In the genomic region with DNA sequence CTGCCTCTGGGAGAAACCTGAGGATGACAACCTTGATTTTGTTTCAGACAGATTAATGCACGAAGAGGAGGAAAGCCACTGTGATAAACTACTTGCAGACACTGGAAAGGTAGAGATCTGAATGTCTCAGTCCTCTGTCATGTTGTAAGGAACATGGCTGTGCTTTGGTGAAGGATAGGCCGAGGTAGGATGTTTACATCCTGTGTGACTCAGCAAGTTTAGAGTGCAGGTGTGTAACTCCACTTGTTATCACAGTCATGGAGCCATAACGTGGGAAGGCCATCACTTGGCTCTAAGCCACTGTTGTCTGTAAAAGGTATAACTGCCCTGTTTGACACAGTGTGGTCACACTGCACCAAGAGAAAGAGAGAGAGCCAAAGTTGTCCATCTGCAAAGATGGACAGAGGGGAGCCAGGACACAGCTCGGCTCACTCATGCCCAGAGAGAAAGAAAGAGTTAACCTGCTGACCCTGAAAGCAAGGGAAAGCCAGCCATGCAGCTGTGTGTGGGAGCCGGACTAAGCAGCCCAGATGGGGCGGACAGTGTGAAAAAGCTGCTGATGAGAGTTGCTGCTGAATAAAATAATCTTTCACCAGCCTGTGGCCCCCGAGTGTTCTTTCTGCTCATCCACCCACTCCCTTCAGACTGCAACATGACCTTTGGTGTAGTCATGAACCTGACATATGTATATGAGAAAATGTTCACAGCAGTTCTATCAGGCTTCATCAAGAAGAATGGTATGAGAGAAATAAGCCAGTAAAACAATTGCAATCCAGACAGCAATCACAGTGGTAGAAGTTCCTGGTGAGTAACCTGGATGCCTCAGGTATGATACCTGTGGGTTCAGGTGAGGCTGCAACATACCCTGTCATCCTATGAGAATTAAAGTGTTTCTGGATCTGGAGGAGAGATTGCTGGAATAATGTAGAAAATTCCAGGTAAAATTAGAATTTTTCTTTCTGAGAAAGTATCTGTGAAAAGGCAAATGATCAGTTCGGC, we compare ENCODE assay signal across 30 cellular contexts.
DNase-seq lines count a peak whose midpoint lies in the region; ATAC-seq and TF ChIP-seq lines count a peak whose summit lies in the region.
"Had no signal": no experiment of that assay in that cellular context is flagged by ENCODE, and none has a peak within 500 bp of the region (broad histone marks: within the 10 kb centered on the region; RNA-seq: fewer than 3 reads in every experiment).

No MANE protein-coding gene starts in this region.

- CTCF ChIA-PET in PC-9 (lab: Charles Lee) = no interaction called here

- TF ChIP-seq POLR2A in ovary (IDR thresholded peaks at IDR 0.05) = no peak

- 20 to 29% (median 27%) methylated on average over 8 of the region's 8 CpGs for WGBS in ovary, 3 donors

- no peak for ATAC-seq in activated naive CD8-positive, alpha-beta T cell treated with anti-CD3 and anti-CD28 coated beads, Interleukin-2, amount 50 U/mL, for 24 hours
- ATAC-seq: gastroesophageal sphincter; left colon; natural killer cell treated with Interleukin-12 subunit alpha and Interleukin-12 subunit beta and Interleukin-15 and Interleukin-18, amount 100 ng/mL, for 72 hours had no signal

- peaks cover 5% of the 10 kb centered on the region for H3K4me1 ChIP-seq in ovary (ENCODE audit: insufficient read depth)
- H3K4me1 ChIP-seq in PC-9 (replicated peaks; ENCODE audit: insufficient read depth) = no peaks in the 10 kb centered on the region
- H3K4me1 ChIP-seq: Caco-2, prostate gland, spleen, uterus had no signal

- H3K9me3 Mint-ChIP-seq in activated naive CD8-positive, alpha-beta T cell treated with anti-CD3 and anti-CD28 coated beads, Interleukin-2, amount 50 U/mL, for 24 hours = no peaks in the 10 kb centered on the region
- H3K9me3 Mint-ChIP-seq: activated B cell treated with CpG ODN at 0.5 μM for 24 hours; activated CD4-positive, alpha-beta memory T cell treated with anti-CD3 and anti-CD28 coated beads for 36 hours; central memory CD8-positive, alpha-beta T cell; natural killer cell treated with Interleukin-12 subunit alpha and Interleukin-12 subunit beta and Interleukin-15 and Interleukin-18, amount 100 ng/mL, for 72 hours; T-helper 2 cell treated with Interferon-gamma antibody and Interleukin-4, amounts not matched to agents 5 μg/mL and 100 μg/mL, for 36 hours had no signal

- H3K9me3 ChIP-seq in ovary (no peaks in the 10 kb centered on the region), PC-9 (ENCODE audit: insufficient read depth, low read depth) (no peaks in the 10 kb centered on the region)
- H3K9me3 ChIP-seq: Caco-2, gastroesophageal sphincter, prostate gland, SK-N-SH, uterus had no signal

- no peaks in the 10 kb centered on the region for H3K9me2 ChIP-seq in PC-9 (ENCODE audit: insufficient read depth)
- H3K9me2 ChIP-seq: SK-N-SH had no signal

- no TSS peak for BruUV-seq in PC-9 (replicated peaks; lab: Mats Ljungman, UMichigan)

- H3K79me2 ChIP-seq in PC-9 (ENCODE audit: low read depth) = no peaks in the 10 kb centered on the region

- TF ChIP-seq CTCF in choroid plexus epithelial cell (conservative IDR thresholded peaks at IDR 0.05; ENCODE audit: low read depth, low read length) = no peak
- no peak for TF ChIP-seq CTCF in ovary (IDR thresholded peaks at IDR 0.05)
- TF ChIP-seq CTCF in PC-9 (conservative IDR thresholded peaks at IDR 0.05) = no peak

- no peak for TF ChIP-seq EP300 in ovary (IDR thresholded peaks at IDR 0.05)

- H3K4me2 ChIP-seq in PC-9 = no peak overlapping the region
- H3K4me2 ChIP-seq: SK-N-SH had no signal

- DNase-seq in DMS153 (lab: John Stamatoyannopoulos, UW) (peak; percentile 18), DMS153 treated with DMSO at 0.1 percent for 48 hours (lab: John Stamatoyannopoulos, UW; ENCODE audit: unreplicated experiment) (no peak), NCI-H69 (lab: John Stamatoyannopoulos, UW) (peak; percentile 4), choroid plexus epithelial cell (ENCODE audit: low read depth) (peak; percentile 38), ovary (peak in 4 of 5 donors; percentile 21 to 72 (median 38)), PC-9 (no peak), Kasumi-1 (lab: John Stamatoyannopoulos, UW) (no peak)
- DNase-seq in activated naive CD8-positive, alpha-beta T cell treated with anti-CD3 and anti-CD28 coated beads, Interleukin-2, amount 50 U/mL, for 24 hours = no peak
- DNase-seq: activated B cell treated with CpG ODN at 0.5 μM for 24 hours; activated CD4-positive, alpha-beta memory T cell treated with anti-CD3 and anti-CD28 coated beads for 36 hours; activated gamma-delta T cell; activated T-cell treated with anti-CD3 and anti-CD28 coated beads for 4 hours; amniotic stem cell; Caco-2; erythroblast; left colon; midbrain; NCI-H1417; NCI-H774; SK-N-SH; spleen; stimulated activated CD8-positive, alpha-beta memory T cell treated with anti-CD3 and anti-CD28 coated beads, Interleukin-4, amount 100 ng/mL, for 48 hours; uterus had no signal

- POLR2A ChIA-PET in PC-9 (lab: Charles Lee; ENCODE audit: unreplicated experiment) = no interaction called here

- H3F3A ChIP-seq in PC-9 (ENCODE audit: insufficient read depth, low read depth) = no peaks in the 10 kb centered on the region

- no peak overlapping the region for H3K27ac ChIP-seq in ovary
- H3K27ac ChIP-seq in PC-9 = no peak overlapping the region
- H3K27ac ChIP-seq: 22Rv1, gastroesophageal sphincter, prostate gland, spleen, uterus had no signal

- no peaks in the 10 kb centered on the region for H3K36me3 Mint-ChIP-seq in activated naive CD8-positive, alpha-beta T cell treated with anti-CD3 and anti-CD28 coated beads, Interleukin-2, amount 50 U/mL, for 24 hours (ENCODE audit: low read depth)
- H3K36me3 Mint-ChIP-seq: activated CD4-positive, alpha-beta memory T cell treated with anti-CD3 and anti-CD28 coated beads for 36 hours; natural killer cell treated with Interleukin-12 subunit alpha and Interleukin-12 subunit beta and Interleukin-15 and Interleukin-18, amount 100 ng/mL, for 72 hours had no signal

- no peak overlapping the region for H3K4me3 Mint-ChIP-seq in activated naive CD8-positive, alpha-beta T cell treated with anti-CD3 and anti-CD28 coated beads, Interleukin-2, amount 50 U/mL, for 24 hours
- H3K4me3 Mint-ChIP-seq: activated B cell treated with CpG ODN at 0.5 μM for 24 hours; activated CD4-positive, alpha-beta memory T cell treated with anti-CD3 and anti-CD28 coated beads for 36 hours; B cell; central memory CD8-positive, alpha-beta T cell; natural killer cell treated with Interleukin-12 subunit alpha and Interleukin-12 subunit beta and Interleukin-15 and Interleukin-18, amount 100 ng/mL, for 72 hours; T-helper 2 cell treated with Interferon-gamma antibody and Interleukin-4, amounts not matched to agents 5 μg/mL and 100 μg/mL, for 36 hours had no signal

- H3K36me3 ChIP-seq in ovary = no peaks in the 10 kb centered on the region
- peaks cover 3% of the 10 kb centered on the region; the same call in 1 of the 2 replicates for H3K36me3 ChIP-seq in PC-9 (ENCODE audit: low read depth)
- H3K36me3 ChIP-seq: gastroesophageal sphincter, prostate gland, spleen, uterus had no signal

- no peaks in the 10 kb centered on the region for H3K4me1 Mint-ChIP-seq in activated naive CD8-positive, alpha-beta T cell treated with anti-CD3 and anti-CD28 coated beads, Interleukin-2, amount 50 U/mL, for 24 hours
- H3K4me1 Mint-ChIP-seq: activated B cell treated with CpG ODN at 0.5 μM for 24 hours; B cell; central memory CD8-positive, alpha-beta T cell had no signal

- H3K27ac Mint-ChIP-seq in activated naive CD8-positive, alpha-beta T cell treated with anti-CD3 and anti-CD28 coated beads, Interleukin-2, amount 50 U/mL, for 24 hours = no peak overlapping the region
- H3K27ac Mint-ChIP-seq: activated B cell treated with CpG ODN at 0.5 μM for 24 hours; activated CD4-positive, alpha-beta memory T cell treated with anti-CD3 and anti-CD28 coated beads for 36 hours; B cell; natural killer cell treated with Interleukin-12 subunit alpha and Interleukin-12 subunit beta and Interleukin-15 and Interleukin-18, amount 100 ng/mL, for 72 hours; T-helper 2 cell treated with Interferon-gamma antibody and Interleukin-4, amounts not matched to agents 5 μg/mL and 100 μg/mL, for 36 hours had no signal

- intact Hi-C loops in ovary (cut with DNase I) (no loop called here), PC-9 (cut with micrococcal nuclease; ENCODE audit: unreplicated experiment) (loop anchor here (10.0 kb wide), 1 partner anchor 378 kb away; the partner anchor contains the start of gene RXFP3)

- H3K27me3 Mint-ChIP-seq in activated naive CD8-positive, alpha-beta T cell treated with anti-CD3 and anti-CD28 coated beads, Interleukin-2, amount 50 U/mL, for 24 hours = peaks cover 4% of the 10 kb centered on the region
- H3K27me3 Mint-ChIP-seq: activated B cell treated with CpG ODN at 0.5 μM for 24 hours had no signal

- no peak overlapping the region for H3K4me3 ChIP-seq in choroid plexus epithelial cell (ENCODE audit: low read depth, low read length)
- no peak overlapping the region for H3K4me3 ChIP-seq in ovary
- H3K4me3 ChIP-seq in PC-9 = no peak overlapping the region
- H3K4me3 ChIP-seq: gastroesophageal sphincter, prostate gland, spleen, uterus had no signal

- H3K27me3 ChIP-seq in ovary (no peaks in the 10 kb centered on the region), PC-9 (ENCODE audit: insufficient read depth, low read depth) (no peaks in the 10 kb centered on the region)
- H3K27me3 ChIP-seq: gastroesophageal sphincter, spleen, uterus had no signal

- H4K20me1 ChIP-seq in PC-9 (ENCODE audit: insufficient read depth) = no peaks in the 10 kb centered on the region

- no peak overlapping the region for H2AFZ ChIP-seq in PC-9

Comparison
In these comparisons a context has a peak if more than half of its experiments do, and no peak if none do; other contexts are left out.
1. DNase-seq: peak in DMS153 (single experiment), NCI-H69 (single experiment), choroid plexus epithelial cell (single experiment) and ovary (4 of 5); none in DMS153 treated with DMSO at 0.1 percent for 48 hours (single experiment), PC-9 (0 of 2), Kasumi-1 (0 of 2) and activated naive CD8-positive, alpha-beta T cell treated with anti-CD3 and anti-CD28 coated beads, Interleukin-2, amount 50 U/mL, for 24 hours (single experiment).